ENCODE assay signal across 12 cellular contexts in genomic region chr3:197953881-197954280, GRCh38. TPM values are rescaled to one million over a fixed set of nuclear protein-coding genes. Genes with fewer than 3 reads are reported as not detected.
DNase-seq lines count a peak whose midpoint lies in the region; ATAC-seq and TF ChIP-seq lines count a peak whose summit lies in the region.
"Had no signal": no experiment of that assay in that cellular context is flagged by ENCODE, and none has a peak within 500 bp of the region (broad histone marks: within the 10 kb centered on the region; RNA-seq: fewer than 3 reads in every experiment).

No MANE protein-coding gene starts in this region.

- H2BK120ac ChIP-seq in H9 (ENCODE audit: low read depth, low read length, poor library complexity, severe bottlenecking): no peak overlapping the region

- H3K4me2 ChIP-seq in H9 (ENCODE audit: insufficient read depth, insufficient read length, low read length): no peak overlapping the region

- TF ChIP-seq POLR2A in adrenal gland (IDR thresholded peaks at IDR 0.05): no peak
- no peak for TF ChIP-seq POLR2A in spleen (IDR thresholded peaks at IDR 0.05)

- no peak overlapping the region for H3K23ac ChIP-seq in H9 (ENCODE audit: insufficient read length, low read depth, low read length)

- in situ Hi-C loops in KBM-7 (cut with MboI; ENCODE audit: low pct_unique_long_range_greater_than_20kb, low sequenced_read_pairs): no loop called here

- ATAC-seq in GM19467 (IDR thresholded peaks at IDR 0.05; ENCODE audit: unreplicated experiment): no peak

- H3K27ac Mint-ChIP-seq in H9: peak overlapping the region in 2 of 3 experiments; percentile 6 to 84; a peak in 4 of 7 replicates

- no peak overlapping the region for H2BK15ac ChIP-seq in H9 (ENCODE audit: low read depth, low read length)

- H4K91ac ChIP-seq in H9 (ENCODE audit: insufficient read length, low read depth, low read length): no peak overlapping the region

- no peak overlapping the region for H3T11ph ChIP-seq in H9 (ENCODE audit: low read length)

- no peak overlapping the region for H3K18ac ChIP-seq in H9 (ENCODE audit: insufficient read length, low read depth, low read length)

- H3K56ac ChIP-seq in H9 (ENCODE audit: insufficient read length, low read depth, low read length): no peak overlapping the region

- peaks cover 0 to 2% of the 10 kb centered on the region in 2 experiments; a peak in 1 of 5 replicates for H3K9me3 Mint-ChIP-seq in H9
- H3K9me3 Mint-ChIP-seq: T-helper 1 cell treated with Interleukin-12 subunit alpha and Interleukin-12 subunit beta and Interleukin-4 antibody, amounts not matched to agents 30 μg/mL and 1 μg/mL, for 36 hours had no signal

- no peaks in the 10 kb centered on the region; the same call in 1 of the 2 replicates for H3K27me3 Mint-ChIP-seq in H9 (ENCODE audit: low read depth)

- H3K4me3 ChIP-seq in AG10803 (ENCODE audit: low read length) (no peak overlapping the region), adrenal gland (no peak overlapping the region), right atrium auricular region (no peak overlapping the region), spleen (no peak overlapping the region)
- H3K4me3 ChIP-seq: transverse colon had no signal

- H3K4ac ChIP-seq in H9 (ENCODE audit: low read depth, low read length): no peak overlapping the region

- DNase-seq in AG10803 (ENCODE audit: low read depth) (peak; percentile 42), H9 (no peak), adrenal gland (peak; percentile 67 to 94 (median 89)), right atrium auricular region (ENCODE audit: low spot score) (no peak), DMS114 treated with DMSO at 0.1 percent for 48 hours (lab: John Stamatoyannopoulos, UW; ENCODE audit: unreplicated experiment) (no peak), KBM-7 (no peak), spleen (no peak)
- DNase-seq: NCI-H69; stimulated activated CD4-positive, alpha-beta T cell treated with anti-CD3 and anti-CD28 coated beads, Interleukin-4, amount 100 ng/mL, for 24 hours; transverse colon had no signal

- no peak overlapping the region for H2BK12ac ChIP-seq in H9 (ENCODE audit: insufficient read length, low read depth, low read length)

- WGBS in H9 (ENCODE audit: extremely low coverage, insufficient read length, low lambda C conversion rate): no CpG with 5 or more reads among the region's 7 CpGs
- WGBS in adrenal gland, 4 donors: 31 to 50% (median 41%) methylated on average over 7 of the region's 7 CpGs
- WGBS in spleen, 5 donors: 79 to 92% (median 83%) methylated on average over 7 of the region's 7 CpGs

- no peak overlapping the region for H2BK20ac ChIP-seq in H9 (ENCODE audit: low read depth, low read length, poor library complexity, severe bottlenecking)

- H3K4me1 Mint-ChIP-seq in H9: peaks cover 35 to 44% of the 10 kb centered on the region in 2 experiments

- peaks cover 11% of the 10 kb centered on the region; the same call in 1 of the 2 replicates for H3K79me2 ChIP-seq in H9 (ENCODE audit: insufficient read depth, low read length)

- H3K9me3 ChIP-seq in H9 (ENCODE audit: control insufficient read depth, low read depth, low read length) (no peaks in the 10 kb centered on the region), adrenal gland (replicated peaks in 1 of 3) (no peaks in the 10 kb centered on the region), right atrium auricular region (no peaks in the 10 kb centered on the region), spleen (no peaks in the 10 kb centered on the region)
- H3K9me3 ChIP-seq: transverse colon had no signal

- no peak overlapping the region for H2BK5ac ChIP-seq in H9 (ENCODE audit: insufficient read length, low read length)

- peaks cover 46 to 68% (median 62%) of the 10 kb centered on the region in 3 experiments for H3K36me3 Mint-ChIP-seq in H9 (ENCODE audit: insufficient read depth in 1 of 3, low read depth in 3 of 3)

- no peaks in the 10 kb centered on the region for H3K4me1 ChIP-seq in H9 (ENCODE audit: insufficient read depth, low read length)
- peaks cover 31 to 60% of the 10 kb centered on the region in 2 donors for H3K4me1 ChIP-seq in adrenal gland (replicated peaks in 1 of 2)
- H3K4me1 ChIP-seq in right atrium auricular region: peaks cover 0 to 51% of the 10 kb centered on the region in 2 donors
- peaks cover 37 to 84% (median 68%) of the 10 kb centered on the region in 6 donors for H3K4me1 ChIP-seq in spleen

- H3K36me3 ChIP-seq in adrenal gland (replicated peaks in 1 of 2): peaks cover 0 to 58% of the 10 kb centered on the region in 2 donors
- peaks cover 61% of the 10 kb centered on the region for H3K36me3 ChIP-seq in right atrium auricular region
- peaks cover 8 to 64% (median 56%) of the 10 kb centered on the region in 6 donors for H3K36me3 ChIP-seq in spleen

- H4K8ac ChIP-seq in H9 (replicated peaks; ENCODE audit: insufficient read length, low read depth, low read length): no peak overlapping the region

- H2AFZ ChIP-seq in H9 (ENCODE audit: low read length): no peak overlapping the region

- H3K4me3 Mint-ChIP-seq in H9: 0 out of 5 replicates have a peak overlapping the region, but pooled peaks of 1 of the 2 experiments have one; percentile 19

- H3K14ac ChIP-seq in H9 (ENCODE audit: insufficient read depth, low read length): no peak overlapping the region

- no peak overlapping the region for H3K9ac ChIP-seq in H9 (ENCODE audit: extremely low read depth, insufficient read length, low read length)

- H3K27me3 ChIP-seq in H9 (ENCODE audit: insufficient read depth, low read length) (no peaks in the 10 kb centered on the region), adrenal gland (no peaks in the 10 kb centered on the region), right atrium auricular region (no peaks in the 10 kb centered on the region), spleen (replicated peaks in 1 of 7) (no peaks in the 10 kb centered on the region)
- H3K27me3 ChIP-seq: transverse colon had no signal

- H4K20me1 ChIP-seq in H9 (ENCODE audit: control insufficient read depth, insufficient read depth, insufficient read length): no peaks in the 10 kb centered on the region

- H3K27ac ChIP-seq in H9 (ENCODE audit: insufficient read length, low read depth, low read length) (no peak overlapping the region), adrenal gland (peak overlapping the region in 4 of 5 donors; percentile 18 to 76 (median 52)), right atrium auricular region (peak overlapping the region; percentile 18 to 50), spleen (no peak overlapping the region)
- H3K27ac ChIP-seq: transverse colon had no signal

- no peak for TF ChIP-seq CTCF in AG10803 (conservative IDR thresholded peaks at IDR 0.05; ENCODE audit: low read length)
- no peak for TF ChIP-seq CTCF in H9 (conservative IDR thresholded peaks at IDR 0.05)
- TF ChIP-seq CTCF in adrenal gland (IDR thresholded peaks at IDR 0.05): no peak
- TF ChIP-seq CTCF in right atrium auricular region (IDR thresholded peaks at IDR 0.05): no peak
- TF ChIP-seq CTCF in spleen (IDR thresholded peaks at IDR 0.05 in 8 of 11, conservative IDR thresholded peaks at IDR 0.05 in 3 of 11): no peak

- intact Hi-C loops in adrenal gland (cut with DNase I) (no loop called here), spleen (cut with DNase I; ENCODE audit: low total_unique reads) (no loop called here)

- peaks cover 7% of the 10 kb centered on the region for H3K79me1 ChIP-seq in H9 (ENCODE audit: insufficient read depth, low read depth, low read length, poor library complexity, severe bottlenecking)

- H2AK5ac ChIP-seq in H9 (ENCODE audit: insufficient read length, low read length): no peak overlapping the region

- peaks cover 10% of the 10 kb centered on the region for H3K23me2 ChIP-seq in H9 (ENCODE audit: insufficient read length, low read depth, low read length, poor library complexity, severe bottlenecking)

- no peak overlapping the region for H4K5ac ChIP-seq in H9 (ENCODE audit: insufficient read length, low read depth, low read length)

RNA-seq across cellular contexts. Expression of gene RPL35A, which starts 3.9 kb away (rescaled TPM):
- 1,563 and 1,572 TPM in 2 replicates for total RNA-seq in H9 (2021)
- total RNA-seq in adrenal gland: 1,000 to 10,000 TPM in 4 of 8 donors, 100 to 1,000 TPM in 4; 564 to 1,096 (median 942) TPM
- 1,000 to 10,000 TPM in 2 of 3 donors, 100 to 1,000 TPM in 1; 944 to 1,561 (median 1,277) TPM for polyA plus RNA-seq in adrenal gland
- 100 to 1,000 TPM; 415 to 477 TPM for total RNA-seq in right atrium auricular region
- total RNA-seq in spleen: 100 to 1,000 TPM; 618 to 926 (median 772) TPM
- 1,000 to 10,000 TPM; 2,909 to 3,288 (median 3,106) TPM for polyA plus RNA-seq in spleen

RNA-seq across cellular contexts. Expression of gene LMLN, which starts 6.1 kb away (rescaled TPM):
- 3.8 and 4.5 TPM in 2 replicates for total RNA-seq in H9 (2021)
- total RNA-seq in adrenal gland: 10 to 100 TPM in 2 of 8 donors, 1 to 10 TPM in 6; 3.0 to 11.2 (median 7.2) TPM
- 1 to 10 TPM; 3.3 to 6.7 (median 3.6) TPM for polyA plus RNA-seq in adrenal gland
- total RNA-seq in right atrium auricular region: 1 to 10 TPM; 3.5 to 3.9 TPM
- total RNA-seq in spleen: 1 to 10 TPM; 2.4 to 5.9 (median 3.6) TPM
- under 1 TPM; 0.52 to 0.83 (median 0.80) TPM for polyA plus RNA-seq in spleen

Comparison
In these comparisons a context has a peak if more than half of its experiments do, and no peak if none do; other contexts are left out.
1. DNase-seq: peak in AG10803 (single experiment) and adrenal gland (7 of 7); none in H9 (single experiment), right atrium auricular region (single experiment), DMS114 treated with DMSO at 0.1 percent for 48 hours (single experiment), KBM-7 (single experiment) and spleen (single experiment).
2. H3K27ac ChIP-seq: peak in adrenal gland (4 of 5) and right atrium auricular region (2 of 2); none in H9 (single experiment) and spleen (0 of 8).